ENCODE assay signal across 18 cellular contexts in the genomic region with DNA sequence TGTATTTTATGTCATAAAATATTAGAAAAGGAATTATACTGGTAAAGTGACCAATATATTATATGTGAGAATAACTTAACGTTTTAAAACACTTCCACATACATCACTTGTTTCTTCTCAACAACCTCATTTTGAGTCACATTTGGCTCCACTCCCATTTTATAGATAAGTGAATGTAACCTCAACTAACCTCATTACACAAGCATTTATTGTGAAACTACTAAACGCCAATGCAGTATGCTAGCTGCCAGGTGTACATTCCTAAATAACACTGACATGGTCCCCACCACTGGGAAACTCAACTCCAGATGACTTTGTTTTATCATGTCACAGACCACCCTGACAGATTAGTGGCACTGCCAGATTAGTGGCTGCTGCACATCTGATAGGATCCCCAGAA.
DNase-seq lines count a peak whose midpoint lies in the region; ATAC-seq, FAIRE-seq and TF ChIP-seq lines count a peak whose summit lies in the region.
"Had no signal": no experiment of that assay in that cellular context is flagged by ENCODE, and none has a peak within 500 bp of the region (broad histone marks: within the 10 kb centered on the region; RNA-seq: fewer than 3 reads in every experiment).

No MANE protein-coding gene starts in this region.

- peak; percentile 3 for DNase-seq in NCI-H82 (lab: John Stamatoyannopoulos, UW)
- no peak for DNase-seq in NCI-H82 treated with DMSO at 0.1 percent for 48 hours (lab: John Stamatoyannopoulos, UW; ENCODE audit: unreplicated experiment)
- no peak for DNase-seq in D721Med (ENCODE audit: insufficient read length, low spot score)
- peak; percentile 51 for DNase-seq in OCI-M1 (lab: John Stamatoyannopoulos, UW)
- peak in 1 of 2 donors; percentile 2 for DNase-seq in trophoblast cell
- no peak for DNase-seq in tibial artery
- DNase-seq in DMS153 treated with DMSO at 0.1 percent for 48 hours (lab: John Stamatoyannopoulos, UW; ENCODE audit: unreplicated experiment): no peak
- DNase-seq in PC-3: no peak
- DNase-seq: 8988T; CD4-positive, alpha-beta memory T cell; DMS 273 treated with DMSO at 0.1 percent for 48 hours; DMS79; GDM1; GOT3; H9 had no signal

- H3K27ac ChIP-seq in trophoblast cell (ENCODE audit: low read depth, low read length) (no peak overlapping the region), tibial artery (no peak overlapping the region), PC-3 (ENCODE audit: low read length) (no peak overlapping the region)
- H3K27ac ChIP-seq: BLaER1 had no signal

- no peaks in the 10 kb centered on the region for H3K27me3 ChIP-seq in trophoblast cell (ENCODE audit: insufficient read depth, low read length)
- no peaks in the 10 kb centered on the region for H3K27me3 ChIP-seq in tibial artery
- no peaks in the 10 kb centered on the region for H3K27me3 ChIP-seq in PC-3 (ENCODE audit: low read length)
- H3K27me3 ChIP-seq: BLaER1 had no signal

- WGBS in trophoblast cell (ENCODE audit: extremely low coverage, insufficient coverage, insufficient read length): no CpG with 5 or more reads among the region's 2 CpGs

- no peak overlapping the region for H2BK5ac ChIP-seq in trophoblast cell (ENCODE audit: low read depth, low read length, poor library complexity)

- H3K23ac ChIP-seq in trophoblast cell (ENCODE audit: low read length): no peak overlapping the region

- H3K4me3 ChIP-seq in trophoblast cell (ENCODE audit: low read depth, low read length) (no peak overlapping the region), tibial artery (no peak overlapping the region), PC-3 (ENCODE audit: low read length) (no peak overlapping the region)
- H3K4me3 ChIP-seq: BLaER1 had no signal

- no peak overlapping the region for H4K91ac ChIP-seq in trophoblast cell (ENCODE audit: low read depth, low read length)

- H4K12ac ChIP-seq in trophoblast cell (ENCODE audit: low read depth, low read length): no peak overlapping the region

- H3K9me2 ChIP-seq in PC-3 (replicated peaks; ENCODE audit: low read length): no peaks in the 10 kb centered on the region

- H3K4me1 ChIP-seq in trophoblast cell (ENCODE audit: control insufficient read depth in 1 of 2, insufficient read depth in 2 of 2, low read length in 2 of 2): no peaks in the 10 kb centered on the region
- H3K4me1 ChIP-seq in tibial artery: no peaks in the 10 kb centered on the region
- no peaks in the 10 kb centered on the region for H3K4me1 ChIP-seq in PC-3 (ENCODE audit: insufficient read depth, low read length)
- H3K4me1 ChIP-seq: BLaER1 had no signal

- no peak for TF ChIP-seq CTCF in D721Med (IDR thresholded peaks at IDR 0.05; ENCODE audit: insufficient read depth, missing control alignments)
- no peak for TF ChIP-seq CTCF in tibial artery (IDR thresholded peaks at IDR 0.05)
- no peak for TF ChIP-seq CTCF in PC-3 (conservative IDR thresholded peaks at IDR 0.05; ENCODE audit: low read depth, low read length)

- no peaks in the 10 kb centered on the region for H3F3A ChIP-seq in PC-3 (ENCODE audit: low read length, unreplicated experiment)

- POLR2A ChIA-PET in PC-3 (lab: Charles Lee; ENCODE audit: unreplicated experiment): no interaction called here

- peak overlapping the region; percentile 33 for H3K9ac ChIP-seq in trophoblast cell (ENCODE audit: low read length)
- H3K9ac ChIP-seq in PC-3 (ENCODE audit: low read length): no peak overlapping the region
- H3K9ac ChIP-seq: BLaER1 had no signal

- FAIRE-seq in D721Med (lab: Jason Lieb, UNC): peak; percentile 44
- FAIRE-seq: GM12892, GM18507 had no signal

- BruUV-seq in PC-3 (replicated peaks; lab: Mats Ljungman, UMichigan): no TSS peak

- H4K20me1 ChIP-seq in PC-3 (ENCODE audit: low read length): no peaks in the 10 kb centered on the region
- H4K20me1 ChIP-seq: BLaER1 had no signal

- H3K4me2 ChIP-seq in trophoblast cell (ENCODE audit: low read length): no peak overlapping the region
- H3K4me2 ChIP-seq in PC-3 (ENCODE audit: low read length): no peak overlapping the region
- H3K4me2 ChIP-seq: BLaER1 had no signal

- H3K14ac ChIP-seq in trophoblast cell (ENCODE audit: low read length): no peak overlapping the region

- H3K4ac ChIP-seq in trophoblast cell (ENCODE audit: low read depth, low read length): no peak overlapping the region

- no peak overlapping the region for H2AK5ac ChIP-seq in trophoblast cell (ENCODE audit: low read length)

- no peak overlapping the region for H3K18ac ChIP-seq in trophoblast cell (ENCODE audit: low read length)

- ATAC-seq in PC-3: no peak

- CTCF ChIA-PET in PC-3 (lab: Charles Lee): no interaction called here

- intact Hi-C loops in tibial artery (cut with DNase I; ENCODE audit: low total_unique reads): no loop called here
- intact Hi-C loops in PC-3 (cut with micrococcal nuclease): no loop called here

- H2BK120ac ChIP-seq in trophoblast cell (ENCODE audit: insufficient read depth, low read length, poor library complexity): no peak overlapping the region

- H4K8ac ChIP-seq in trophoblast cell (ENCODE audit: low read depth, low read length): no peak overlapping the region

- H3K36me3 ChIP-seq in trophoblast cell (ENCODE audit: control insufficient read depth in 1 of 2, insufficient read depth in 2 of 2, low read length in 2 of 2) (no peaks in the 10 kb centered on the region), tibial artery (no peaks in the 10 kb centered on the region), PC-3 (ENCODE audit: low read depth, low read length) (no peaks in the 10 kb centered on the region)
- H3K36me3 ChIP-seq: BLaER1 had no signal

- H2AFZ ChIP-seq in trophoblast cell (ENCODE audit: insufficient read depth, low read length, poor library complexity) (no peak overlapping the region), PC-3 (ENCODE audit: low read length) (no peak overlapping the region)

- H2BK12ac ChIP-seq in trophoblast cell (ENCODE audit: low read length): no peak overlapping the region

- H3K79me2 ChIP-seq in trophoblast cell (ENCODE audit: control insufficient read depth, insufficient read depth, low read length, poor library complexity) (no peaks in the 10 kb centered on the region), PC-3 (ENCODE audit: low read length) (no peaks in the 10 kb centered on the region)

- H3K9me3 ChIP-seq in trophoblast cell (ENCODE audit: insufficient read depth, low read depth, low read length): no peaks in the 10 kb centered on the region
- no peaks in the 10 kb centered on the region for H3K9me3 ChIP-seq in tibial artery
- H3K9me3 ChIP-seq in PC-3 (ENCODE audit: low read length): peaks cover 32% of the 10 kb centered on the region
- H3K9me3 ChIP-seq: BLaER1 had no signal

- H3K79me1 ChIP-seq in trophoblast cell (ENCODE audit: low read length): no peaks in the 10 kb centered on the region

Comparison
In these comparisons a context has a peak if more than half of its experiments do, and no peak if none do; other contexts are left out.
1. DNase-seq: peak in NCI-H82 (single experiment) and OCI-M1 (single experiment); none in NCI-H82 treated with DMSO at 0.1 percent for 48 hours (single experiment), D721Med (single experiment), tibial artery (0 of 2), DMS153 treated with DMSO at 0.1 percent for 48 hours (single experiment) and PC-3 (single experiment).